Comparison of ENCODE assay signal across 26 cellular contexts in genomic region chr14:34169561-34169960, GRCh38.
DNase-seq lines count a peak whose midpoint lies in the region; ATAC-seq, FAIRE-seq and TF ChIP-seq lines count a peak whose summit lies in the region.
"Had no signal": no experiment of that assay in that cellular context is flagged by ENCODE, and none has a peak within 500 bp of the region (broad histone marks: within the 10 kb centered on the region; RNA-seq: fewer than 3 reads in every experiment).

No MANE protein-coding gene starts in this region.

- H4K20me1 ChIP-seq in mammary epithelial cell (ENCODE audit: insufficient read depth, low read length), result no peaks in the 10 kb centered on the region
- H4K20me1 ChIP-seq in keratinocyte (ENCODE audit: control insufficient read depth, extremely low read depth, insufficient read depth, low read length), result no peaks in the 10 kb centered on the region

- POLR2A ChIA-PET in MCF 10A (lab: Yijun Ruan, JAX), result interaction anchor here (0.6 to 1.2 kb wide), 2 partner anchors 15 to 216 kb away, joined by 3 read pairs; no protein-coding TSS in a partner anchor

- H3K36me3 Mint-ChIP-seq in MCF 10A (ENCODE audit: insufficient read depth, unreplicated experiment), result no peaks in the 10 kb centered on the region
- H3K36me3 Mint-ChIP-seq: CD14-positive monocyte; CD8-positive, alpha-beta memory T cell had no signal

- H3K27ac ChIP-seq in mammary epithelial cell (ENCODE audit: insufficient read depth, low read depth, low read length) (no peak overlapping the region), keratinocyte (ENCODE audit: control insufficient read depth, insufficient read depth, low read length) (no peak overlapping the region)
- H3K27ac ChIP-seq: A549; BLaER1 treated with 17β-estradiol and CSF1 and Interleukin-3, amounts not matched to agents 10 nM and 100 nM; GM23248 had no signal

- BruUV-seq in mammary epithelial cell (replicated peaks; lab: Mats Ljungman, UMichigan) (no TSS peak), MCF 10A (replicated peaks; lab: Mats Ljungman, UMichigan) (no TSS peak)

- 70% methylated on average over 3 of the region's 3 CpGs for WGBS in mammary epithelial cell (ENCODE audit: low coverage, missing lambda C conversion rate)

- H3K4me1 Mint-ChIP-seq in MCF 10A (ENCODE audit: insufficient read depth, unreplicated experiment), result no peaks in the 10 kb centered on the region
- H3K4me1 Mint-ChIP-seq: CD14-positive monocyte; CD8-positive, alpha-beta memory T cell had no signal

- H3K4me3 ChIP-seq in mammary epithelial cell (replicated peaks in 1 of 3; ENCODE audit: insufficient read depth in 1 of 3, low read depth in 2 of 3, low read length in 3 of 3), result no peak overlapping the region
- no peak overlapping the region for H3K4me3 ChIP-seq in keratinocyte (ENCODE audit: control insufficient read depth in 2 of 3, extremely low read depth in 1 of 3, insufficient read depth in 2 of 3, low read depth in 1 of 3, low read length in 3 of 3)
- H3K4me3 ChIP-seq: A549; BLaER1 treated with 17β-estradiol and CSF1 and Interleukin-3, amounts not matched to agents 10 nM and 100 nM; GM23248 had no signal

- TF ChIP-seq CTCF in mammary epithelial cell (conservative IDR thresholded peaks at IDR 0.05 in 1 of 2, IDR thresholded peaks at IDR 0.05 in 1 of 2; ENCODE audit: extremely low read depth in 1 of 2, insufficient read depth in 1 of 2, low read depth in 1 of 2, low read length in 2 of 2), result no peak
- no peak for TF ChIP-seq CTCF in MCF 10A (IDR thresholded peaks at IDR 0.05; ENCODE audit: unreplicated experiment)
- no peak for TF ChIP-seq CTCF in keratinocyte (optimal IDR thresholded peaks at IDR 0.05 in 1 of 3, IDR thresholded peaks at IDR 0.05 in 1 of 3, conservative IDR thresholded peaks at IDR 0.05 in 1 of 3; ENCODE audit: extremely low read depth in 1 of 3, insufficient read depth in 2 of 3, low read length in 3 of 3)

- H3K4me2 ChIP-seq in mammary epithelial cell (ENCODE audit: insufficient read depth, low read depth, low read length), result no peak overlapping the region
- no peak overlapping the region for H3K4me2 ChIP-seq in keratinocyte (ENCODE audit: control insufficient read depth, extremely low read depth, insufficient read depth, low read depth, low read length)
- H3K4me2 ChIP-seq: A549; BLaER1 treated with 17β-estradiol and CSF1 and Interleukin-3, amounts not matched to agents 10 nM and 100 nM had no signal

- no peaks in the 10 kb centered on the region for H3K27me3 Mint-ChIP-seq in MCF 10A (ENCODE audit: insufficient read depth, unreplicated experiment)

- in situ Hi-C loops in mammary epithelial cell (cut with MboI; ENCODE audit: low sequenced_read_pairs in 2 of 2), result no loop called here

- H3K4me3 Mint-ChIP-seq in MCF 10A (ENCODE audit: unreplicated experiment), result no peak overlapping the region
- H3K4me3 Mint-ChIP-seq: CD14-positive monocyte; CD4-positive, alpha-beta T cell; CD8-positive, alpha-beta memory T cell had no signal

- H2AFZ ChIP-seq in mammary epithelial cell (ENCODE audit: low read depth, low read length), result peak overlapping the region; percentile 51
- peak overlapping the region; percentile 41 for H2AFZ ChIP-seq in keratinocyte (ENCODE audit: control insufficient read depth, low read length)
- H2AFZ ChIP-seq: GM23248 had no signal

- H3K36me3 ChIP-seq in mammary epithelial cell (ENCODE audit: insufficient read depth, low read length) (no peaks in the 10 kb centered on the region), keratinocyte (ENCODE audit: control insufficient read depth in 2 of 2, extremely low read depth in 1 of 2, insufficient read depth in 2 of 2, low read length in 2 of 2) (no peaks in the 10 kb centered on the region)
- H3K36me3 ChIP-seq: BE2C; BLaER1 treated with 17β-estradiol and CSF1 and Interleukin-3, amounts not matched to agents 10 nM and 100 nM had no signal

- no peak overlapping the region for H3K27ac Mint-ChIP-seq in MCF 10A (ENCODE audit: low read depth, unreplicated experiment)
- H3K27ac Mint-ChIP-seq: CD14-positive monocyte; CD4-positive, alpha-beta T cell; CD8-positive, alpha-beta memory T cell had no signal

- no peaks in the 10 kb centered on the region for H3K9me1 ChIP-seq in keratinocyte (ENCODE audit: control insufficient read depth, extremely low read depth, insufficient read depth, low read length)

- ATAC-seq in HG02759 (IDR thresholded peaks at IDR 0.05; ENCODE audit: unreplicated experiment), result no peak
- ATAC-seq: A549 had no signal

- FAIRE-seq in keratinocyte (lab: Jason Lieb, UNC), result peak; percentile 56
- FAIRE-seq: A549, GM12891, H1 had no signal

- H3K9me3 ChIP-seq in mammary epithelial cell (replicated peaks; ENCODE audit: insufficient read depth, low read length) (no peaks in the 10 kb centered on the region), keratinocyte (ENCODE audit: control insufficient read depth, low read depth, low read length) (no peaks in the 10 kb centered on the region)
- H3K9me3 ChIP-seq: A549; BE2C; BLaER1 treated with 17β-estradiol and CSF1 and Interleukin-3, amounts not matched to agents 10 nM and 100 nM had no signal

- DNase-seq in mammary epithelial cell (no peak), MCF 10A (ENCODE audit: unreplicated experiment) (no peak), epidermal melanocyte (ENCODE audit: insufficient read length, low spot score) (peak; percentile 28), keratinocyte (ENCODE audit: low read depth, low spot score) (no peak), NCI-H82 (lab: John Stamatoyannopoulos, UW) (no peak), islet precursor cell (no peak)
- DNase-seq: 8988T; ACHN; AML-193; BE2C; Calu3; CD4-positive, alpha-beta T cell; CD8-positive, alpha-beta memory T cell; COR-L47; DMS53; DMS79 treated with DMSO at 0.1 percent for 48 hours; GF-D8; GM23248; H7; HCEC 1CT had no signal

- no peaks in the 10 kb centered on the region for H3K9me3 Mint-ChIP-seq in MCF 10A (ENCODE audit: unreplicated experiment)
- H3K9me3 Mint-ChIP-seq: CD4-positive, alpha-beta T cell; CD8-positive, alpha-beta memory T cell had no signal

- H3K79me2 ChIP-seq in mammary epithelial cell (ENCODE audit: insufficient read depth, low read length), result no peaks in the 10 kb centered on the region
- no peaks in the 10 kb centered on the region for H3K79me2 ChIP-seq in keratinocyte (ENCODE audit: control insufficient read depth, insufficient read depth, low read length)

- dilution Hi-C loops in mammary epithelial cell (cut with HindIII; ENCODE audit: low sequenced_read_pairs), result no loop called here
- dilution Hi-C loops in keratinocyte (cut with MboI; ENCODE audit: extremely low pct_ligation_motif_present, low sequenced_read_pairs), result no loop called here

- CTCF ChIA-PET in mammary epithelial cell (lab: Charles Lee; ENCODE audit: low non-redundant PET), result no interaction called here
- CTCF ChIA-PET in MCF 10A (lab: Yijun Ruan, JAX), result no interaction called here

- H3K27me3 ChIP-seq in mammary epithelial cell (ENCODE audit: insufficient read depth, low read length) (no peaks in the 10 kb centered on the region), keratinocyte (ENCODE audit: control insufficient read depth, extremely low read depth, insufficient read depth, low read length) (no peaks in the 10 kb centered on the region)

- H3K9ac ChIP-seq in mammary epithelial cell (ENCODE audit: insufficient read depth, low read length) (no peak overlapping the region), keratinocyte (ENCODE audit: control insufficient read depth, extremely low read depth, insufficient read depth, low read length) (no peak overlapping the region)
- H3K9ac ChIP-seq: BLaER1 treated with 17β-estradiol and CSF1 and Interleukin-3, amounts not matched to agents 10 nM and 100 nM; GM23248 had no signal

- H3K4me1 ChIP-seq in mammary epithelial cell (ENCODE audit: insufficient read depth, low read length) (no peaks in the 10 kb centered on the region), keratinocyte (ENCODE audit: control insufficient read depth, extremely low read depth, insufficient read depth, low read length) (peaks cover 3% of the 10 kb centered on the region)
- H3K4me1 ChIP-seq: A549; BE2C; BLaER1 treated with 17β-estradiol and CSF1 and Interleukin-3, amounts not matched to agents 10 nM and 100 nM had no signal

- intact Hi-C loops in mammary epithelial cell (cut with micrococcal nuclease) (no loop called here), MCF 10A (cut with micrococcal nuclease) (no loop called here)
